ENCODE assay signal across 13 cellular contexts in genomic region chr13:101915755-101916107, GRCh38.
DNase-seq lines count a peak whose midpoint lies in the region; ATAC-seq and TF ChIP-seq lines count a peak whose summit lies in the region.
"Had no signal": no experiment of that assay in that cellular context is flagged by ENCODE, and none has a peak within 500 bp of the region (broad histone marks: within the 10 kb centered on the region; RNA-seq: fewer than 3 reads in every experiment).

No MANE protein-coding gene starts in this region.

- TF ChIP-seq CTCF in heart right ventricle (IDR thresholded peaks at IDR 0.05) (no peak), WERI-Rb-1 (IDR thresholded peaks at IDR 0.05; ENCODE audit: low read depth, low read length) (no peak), GM13977 (IDR thresholded peaks at IDR 0.05; ENCODE audit: extremely low read depth, insufficient read depth, missing control alignments) (no peak), MCF 10A (IDR thresholded peaks at IDR 0.05; ENCODE audit: unreplicated experiment) (no peak)

- POLR2A ChIA-PET in MCF 10A (lab: Yijun Ruan, JAX) = no interaction called here

- in situ Hi-C loops in GM13977 (cut with MboI; ENCODE audit: low pct_unique_long_range_greater_than_20kb, low sequenced_read_pairs, unreplicated experiment) = no loop called here

- DNase-seq in heart right ventricle (no peak), Right ventricle myocardium inferior (ENCODE audit: missing footprints) (no peak), WERI-Rb-1 (peak; percentile 41), iPS-NIHi11 (ENCODE audit: low spot score) (peak; percentile 12), aorta (no peak), GM13977 (ENCODE audit: low spot score) (no peak), MCF 10A (ENCODE audit: unreplicated experiment) (no peak)
- DNase-seq: activated CD8-positive, alpha-beta memory T cell treated with anti-CD3 and anti-CD28 coated beads, Interleukin-2, amount 50 U/mL, for 48 hours; stimulated activated CD4-positive, alpha-beta T cell treated with anti-CD3 and anti-CD28 coated beads, Interleukin-4, amount 100 ng/mL, for 1 hour had no signal

- ATAC-seq in heart right ventricle (peak in 3 of 8 donors; percentile 20 to 63 (median 60)), Right ventricle myocardium inferior (no peak), aorta (ENCODE audit: low FRiP score) (peak; percentile 46), HG03135 (IDR thresholded peaks at IDR 0.05; ENCODE audit: unreplicated experiment) (no peak)
- ATAC-seq: Panc1 had no signal

- no TSS peak for BruUV-seq in MCF 10A (replicated peaks; lab: Mats Ljungman, UMichigan)

- H3K27me3 ChIP-seq in heart right ventricle (peaks cover 0 to 82% (median 63%) of the 10 kb centered on the region in 7 donors), WERI-Rb-1 (ENCODE audit: insufficient read depth, low read depth, severe bottlenecking) (peaks cover 16% of the 10 kb centered on the region), aorta (ENCODE audit: control insufficient read depth in 1 of 2, insufficient read depth in 2 of 2, low read length in 1 of 2) (peaks cover 0 to 1% of the 10 kb centered on the region in 2 donors)

- H3K36me3 Mint-ChIP-seq in MCF 10A (ENCODE audit: insufficient read depth, unreplicated experiment) = no peaks in the 10 kb centered on the region
- H3K36me3 Mint-ChIP-seq: IgD-negative memory B cell, mesothelial cell of epicardium had no signal

- H3K4me3 Mint-ChIP-seq in MCF 10A (ENCODE audit: unreplicated experiment) = no peak overlapping the region
- H3K4me3 Mint-ChIP-seq: mesothelial cell of epicardium had no signal

- H3K36me3 ChIP-seq in heart right ventricle (no peaks in the 10 kb centered on the region), WERI-Rb-1 (no peaks in the 10 kb centered on the region), aorta (ENCODE audit: control insufficient read depth in 1 of 2, insufficient read depth in 2 of 2, low read length in 1 of 2) (no peaks in the 10 kb centered on the region)

- WGBS in heart right ventricle, 2 donors = 5 to 6% methylated on average over 13 of the region's 13 CpGs
- 10 to 12% methylated on average over 13 of the region's 13 CpGs for WGBS in aorta, 2 donors

- H3K9me3 Mint-ChIP-seq in MCF 10A (ENCODE audit: unreplicated experiment) = no peaks in the 10 kb centered on the region
- H3K9me3 Mint-ChIP-seq: IgD-negative memory B cell, mesothelial cell of epicardium had no signal

- H3K4me3 ChIP-seq in heart right ventricle = peak overlapping the region in 8 of 10 donors; percentile 41 to 57 (median 52)
- H3K4me3 ChIP-seq in WERI-Rb-1 (ENCODE audit: low read depth, low read length) = peak overlapping the region; percentile 70
- peak overlapping the region in 1 of 2 donors; percentile 15 for H3K4me3 ChIP-seq in aorta (ENCODE audit: low read length in 2 of 2)

- intact Hi-C loops in heart right ventricle (cut with DNase I) (loop anchor here in 8 of 10 donors (2.0 to 10.0 kb wide), 7 partner anchors 121 to 771 kb away; no protein-coding TSS in a partner anchor), Right ventricle myocardium inferior (cut with DNase I) (loop anchor here (5.0 kb wide), 1 partner anchor 128 kb away; no protein-coding TSS in a partner anchor), aorta (cut with DNase I) (no loop called here), MCF 10A (cut with micrococcal nuclease) (no loop called here)

- H3K9me3 ChIP-seq in heart right ventricle (no peaks in the 10 kb centered on the region), WERI-Rb-1 (ENCODE audit: severe bottlenecking) (no peaks in the 10 kb centered on the region), aorta (ENCODE audit: control insufficient read depth, low read length) (no peaks in the 10 kb centered on the region)

- H3K27ac ChIP-seq in heart right ventricle (no peak overlapping the region), WERI-Rb-1 (no peak overlapping the region), aorta (ENCODE audit: low read depth in 1 of 2, low read length in 2 of 2) (no peak overlapping the region)

- H3K4me1 Mint-ChIP-seq in MCF 10A (ENCODE audit: insufficient read depth, unreplicated experiment) = no peaks in the 10 kb centered on the region
- H3K4me1 Mint-ChIP-seq: IgD-negative memory B cell had no signal

- H3K4me1 ChIP-seq in heart right ventricle = peaks cover 0 to 20% (median 6%) of the 10 kb centered on the region in 9 donors
- H3K4me1 ChIP-seq in aorta (ENCODE audit: control insufficient read depth in 1 of 2, insufficient read depth in 2 of 2, low read length in 2 of 2) = no peaks in the 10 kb centered on the region

- CTCF ChIA-PET in MCF 10A (lab: Yijun Ruan, JAX) = interaction anchor here (0.5 kb wide), 2 partner anchors 84 to 771 kb away, joined by 3 read pairs; no protein-coding TSS in a partner anchor

- no peak overlapping the region for H3K27ac Mint-ChIP-seq in MCF 10A (ENCODE audit: low read depth, unreplicated experiment)
- H3K27ac Mint-ChIP-seq: IgD-negative memory B cell, mesothelial cell of epicardium had no signal

- H3K27me3 Mint-ChIP-seq in MCF 10A (ENCODE audit: insufficient read depth, unreplicated experiment) = peaks cover 89% of the 10 kb centered on the region

Comparison
In these comparisons a context has a peak if more than half of its experiments do, and no peak if none do; other contexts are left out.
1. DNase-seq: peak in WERI-Rb-1 (single experiment) and iPS-NIHi11 (single experiment); none in heart right ventricle (0 of 2), Right ventricle myocardium inferior (single experiment), aorta (0 of 2), GM13977 (single experiment) and MCF 10A (single experiment).
2. intact Hi-C loops: an anchor here in heart right ventricle (2.0 to 10.0 kb wide) and Right ventricle myocardium inferior (5.0 kb wide); none called in aorta and MCF 10A.